In genomic region chr5:84332106-84332505, GRCh38 we compare ENCODE assay signal across 22 cellular contexts.
"Had no signal": no experiment of that assay in that cellular context is flagged by ENCODE, and none has a peak within 500 bp of the region (broad histone marks: within the 10 kb centered on the region; RNA-seq: fewer than 3 reads in every experiment).

No MANE protein-coding gene starts in this region.

- ATAC-seq: effector memory CD8-positive, alpha-beta T cell; esophagus mucosa; gastrocnemius medialis; heart right ventricle; left cardiac atrium; left lung; left ventricle myocardium superior; lower lobe of right lung; mucosa of descending colon had no signal

- H3K27ac Mint-ChIP-seq: dendritic cell treated with granulocyte-macrophage colony-stimulating factor and Interleukin-4, amounts not matched to agents 40 ng/mL and 50 ng/mL, for 4 days; effector memory CD8-positive, alpha-beta T cell; endodermal cell; mesothelial cell of epicardium had no signal

- H3K9me3 ChIP-seq: esophagus squamous epithelium, gastrocnemius medialis, lower lobe of right lung, mucosa of descending colon had no signal

- H3K9me3 Mint-ChIP-seq: dendritic cell treated with granulocyte-macrophage colony-stimulating factor and Interleukin-4, amounts not matched to agents 40 ng/mL and 50 ng/mL, for 4 days; endodermal cell had no signal

- H3K36me3 ChIP-seq: esophagus squamous epithelium, gastrocnemius medialis, heart right ventricle, left lung, lower lobe of right lung had no signal

- H3K27ac ChIP-seq: epithelial cell of prostate, esophagus squamous epithelium, gastrocnemius medialis, heart right ventricle, left lung, lower lobe of right lung had no signal

- DNase-seq: cortex of kidney; effector CD8-positive, alpha-beta T cell; effector memory CD8-positive, alpha-beta T cell; endodermal cell; erythroblast; esophagus squamous epithelium; foreskin fibroblast; foreskin melanocyte; gastrocnemius medialis; glutamatergic neuron; heart right ventricle; hippocampal formation; left cardiac atrium; left lung; left ventricle myocardium superior; lower lobe of right lung; mesenchymal stem cell; mucosa of descending colon had no signal

- H3K4me1 ChIP-seq: esophagus squamous epithelium, gastrocnemius medialis, heart right ventricle, left lung, lower lobe of right lung had no signal

- H3K27me3 Mint-ChIP-seq: dendritic cell treated with granulocyte-macrophage colony-stimulating factor and Interleukin-4, amounts not matched to agents 40 ng/mL and 50 ng/mL, for 4 days; effector memory CD8-positive, alpha-beta T cell had no signal

- H3K4me3 ChIP-seq: esophagus squamous epithelium, gastrocnemius medialis, heart right ventricle, left lung, lower lobe of right lung, mucosa of descending colon had no signal

- H3K4me3 Mint-ChIP-seq: dendritic cell treated with granulocyte-macrophage colony-stimulating factor and Interleukin-4, amounts not matched to agents 40 ng/mL and 50 ng/mL, for 4 days; effector memory CD8-positive, alpha-beta T cell; endodermal cell; mesothelial cell of epicardium had no signal

- H3K27me3 ChIP-seq: esophagus squamous epithelium, gastrocnemius medialis, heart right ventricle, left lung had no signal
